8 cellular contexts compared by ENCODE assay signal in genomic region chr7:92810242-92810611, GRCh38. TPM values are rescaled to one million over a fixed set of nuclear protein-coding genes. Genes with fewer than 3 reads are reported as not detected.
A peak's percentile ranks its signal among the peaks of the same experiment; 100 is the strongest.
DNase-seq lines count a peak whose midpoint lies in the region; ATAC-seq and TF ChIP-seq lines count a peak whose summit lies in the region.

No MANE protein-coding gene starts in this region.

- CTCF ChIA-PET in activated CD8-positive, alpha-beta T cell treated with anti-CD3 and anti-CD28 coated beads for 36 hours (lab: Charles Lee), result interaction anchor here (0.9 to 6.3 kb wide), 3 partner anchors 11 to 189 kb away, joined by 3 to 40 read pairs (median 13); no protein-coding TSS in a partner anchor

- ATAC-seq in GM19463 (IDR thresholded peaks at IDR 0.05; ENCODE audit: unreplicated experiment), result peak; percentile 17
- peak; percentile 29 for ATAC-seq in HG03442 (IDR thresholded peaks at IDR 0.05; ENCODE audit: unreplicated experiment)
- ATAC-seq in activated CD8-positive, alpha-beta T cell treated with anti-CD3 and anti-CD28 coated beads for 36 hours, result no peak

- peak; percentile 24 for DNase-seq in activated CD8-positive, alpha-beta T cell treated with anti-CD3 and anti-CD28 coated beads for 36 hours
- DNase-seq in neural crest cell (ENCODE audit: low read depth, low spot score) (no peak), putamen (ENCODE audit: low spot score) (no peak), DMS153 (lab: John Stamatoyannopoulos, UW) (no peak), LoVo (ENCODE audit: low spot score) (no peak)

- H3K27me3 ChIP-seq in ACC112 (ENCODE audit: insufficient read depth, low read length), result no peaks in the 10 kb centered on the region

- peaks cover 18% of the 10 kb centered on the region for H3K36me3 ChIP-seq in ACC112 (ENCODE audit: insufficient read depth, low read length)

- H3K9me3 Mint-ChIP-seq in activated CD8-positive, alpha-beta T cell treated with anti-CD3 and anti-CD28 coated beads for 36 hours, result no peaks in the 10 kb centered on the region
- no peaks in the 10 kb centered on the region for H3K9me3 Mint-ChIP-seq in neural crest cell

- no peak for TF ChIP-seq CTCF in activated CD8-positive, alpha-beta T cell treated with anti-CD3 and anti-CD28 coated beads for 36 hours (IDR thresholded peaks at IDR 0.05)
- TF ChIP-seq CTCF in neural crest cell (conservative IDR thresholded peaks at IDR 0.05), result no peak

- peak overlapping the region; percentile 92 for H3K27ac Mint-ChIP-seq in activated CD8-positive, alpha-beta T cell treated with anti-CD3 and anti-CD28 coated beads for 36 hours
- H3K27ac Mint-ChIP-seq in neural crest cell (ENCODE audit: unreplicated experiment), result peak overlapping the region; percentile 20

- H3K79me2 ChIP-seq in ACC112 (ENCODE audit: control insufficient read depth, insufficient read depth, low read length, unreplicated experiment), result peaks cover 83% of the 10 kb centered on the region

- peak overlapping the region; percentile 24 for H3K4me3 Mint-ChIP-seq in activated CD8-positive, alpha-beta T cell treated with anti-CD3 and anti-CD28 coated beads for 36 hours
- H3K4me3 Mint-ChIP-seq in neural crest cell, result no peak overlapping the region

- H3K4me1 Mint-ChIP-seq in activated CD8-positive, alpha-beta T cell treated with anti-CD3 and anti-CD28 coated beads for 36 hours (ENCODE audit: low read depth), result peaks cover 73% of the 10 kb centered on the region
- peaks cover 46% of the 10 kb centered on the region for H3K4me1 Mint-ChIP-seq in neural crest cell

- no peaks in the 10 kb centered on the region for H3K27me3 Mint-ChIP-seq in activated CD8-positive, alpha-beta T cell treated with anti-CD3 and anti-CD28 coated beads for 36 hours
- no peaks in the 10 kb centered on the region for H3K27me3 Mint-ChIP-seq in neural crest cell (ENCODE audit: low read depth)

- POLR2A ChIA-PET in activated CD8-positive, alpha-beta T cell treated with anti-CD3 and anti-CD28 coated beads for 36 hours (lab: Charles Lee), result interaction anchor here (0.8 to 2.3 kb wide), 12 partner anchors 10 to 221 kb away, joined by 3 to 14 read pairs (median 5); partner anchors contain the start of gene FAM133B

- intact Hi-C loops in activated CD8-positive, alpha-beta T cell treated with anti-CD3 and anti-CD28 coated beads for 36 hours (cut with micrococcal nuclease), result loop anchor here (1.0 to 5.0 kb wide), 2 partner anchors 43 to 79 kb away; no protein-coding TSS in a partner anchor

- peak overlapping the region; percentile 1; the same call in 1 of the 2 replicates for H3K4me3 ChIP-seq in ACC112 (ENCODE audit: low read depth, low read length)

- peak overlapping the region; percentile 85 for H3K27ac ChIP-seq in ACC112 (ENCODE audit: low read depth, low read length)

- peaks cover 41% of the 10 kb centered on the region for H3K36me3 Mint-ChIP-seq in activated CD8-positive, alpha-beta T cell treated with anti-CD3 and anti-CD28 coated beads for 36 hours (ENCODE audit: low read depth)
- peaks cover 8% of the 10 kb centered on the region for H3K36me3 Mint-ChIP-seq in neural crest cell (ENCODE audit: low read depth)

- H2AFZ ChIP-seq in ACC112 (ENCODE audit: low read length, unreplicated experiment), result no peak overlapping the region

- H3K4me1 ChIP-seq in ACC112 (ENCODE audit: control insufficient read depth, insufficient read depth, low read length, unreplicated experiment), result peaks cover 47% of the 10 kb centered on the region

RNA-seq across cellular contexts. Expression of gene CDK6, which starts 26.1 kb away (rescaled TPM):
- 100 to 1,000 TPM; 130 to 138 TPM for total RNA-seq in activated CD8-positive, alpha-beta T cell treated with anti-CD3 and anti-CD28 coated beads for 36 hours
- 40.0 and 42.9 TPM in 2 replicates for total RNA-seq in neural crest cell
